ENCODE assay signal across 9 cellular contexts in genomic region chr2:102185347-102185746, GRCh38. TPM values are rescaled to one million over a fixed set of nuclear protein-coding genes. Genes with fewer than 3 reads are reported as not detected.
DNase-seq lines count a peak whose midpoint lies in the region; ATAC-seq and TF ChIP-seq lines count a peak whose summit lies in the region.
"Had no signal": no experiment of that assay in that cellular context is flagged by ENCODE, and none has a peak within 500 bp of the region (broad histone marks: within the 10 kb centered on the region; RNA-seq: fewer than 3 reads in every experiment).

No MANE protein-coding gene starts in this region.

- DNase-seq in COLO829 (ENCODE audit: low spot score) (peak; percentile 51), HT1080 (ENCODE audit: low read depth) (peak; percentile 14), choroid plexus epithelial cell (ENCODE audit: low read depth) (peak; percentile 56), nephron progenitor cell (no peak), retina (no peak)
- no peak for DNase-seq in activated CD8-positive, alpha-beta memory T cell treated with anti-CD3 and anti-CD28 coated beads, Interleukin-2, amount 10 ng/mL, durations not matched to agents 7 days and 5 days

- CTCF ChIA-PET in activated CD8-positive, alpha-beta memory T cell treated with anti-CD3 and anti-CD28 coated beads, Interleukin-2, amount 10 ng/mL, durations not matched to agents 7 days and 5 days (lab: Charles Lee), result interaction anchor here (1.2 to 1.9 kb wide), 2 partner anchors 55 to 165 kb away, joined by 4 to 5 read pairs; no protein-coding TSS in a partner anchor

- H3K4me3 ChIP-seq in choroid plexus epithelial cell (ENCODE audit: low read depth, low read length), result no peak overlapping the region

- ATAC-seq in HG02973 (IDR thresholded peaks at IDR 0.05; ENCODE audit: unreplicated experiment) (no peak), HG03108 (IDR thresholded peaks at IDR 0.05; ENCODE audit: unreplicated experiment) (no peak)
- no peak for ATAC-seq in activated CD8-positive, alpha-beta memory T cell treated with anti-CD3 and anti-CD28 coated beads, Interleukin-2, amount 10 ng/mL, durations not matched to agents 7 days and 5 days

- H3K4me1 Mint-ChIP-seq in nephron progenitor cell, result peaks cover 27% of the 10 kb centered on the region
- peaks cover 12% of the 10 kb centered on the region for H3K4me1 Mint-ChIP-seq in activated CD8-positive, alpha-beta memory T cell treated with anti-CD3 and anti-CD28 coated beads, Interleukin-2, amount 10 ng/mL, durations not matched to agents 7 days and 5 days

- TF ChIP-seq CTCF in choroid plexus epithelial cell (conservative IDR thresholded peaks at IDR 0.05; ENCODE audit: low read depth, low read length) (peak; percentile 83), nephron progenitor cell (IDR thresholded peaks at IDR 0.05) (peak; percentile 37)

- no peak overlapping the region for H3K4me3 Mint-ChIP-seq in nephron progenitor cell
- H3K4me3 Mint-ChIP-seq in activated CD8-positive, alpha-beta memory T cell treated with anti-CD3 and anti-CD28 coated beads, Interleukin-2, amount 10 ng/mL, durations not matched to agents 7 days and 5 days, result no peak overlapping the region

- H3K9me3 Mint-ChIP-seq in nephron progenitor cell, result peaks cover 16% of the 10 kb centered on the region
- H3K9me3 Mint-ChIP-seq in activated CD8-positive, alpha-beta memory T cell treated with anti-CD3 and anti-CD28 coated beads, Interleukin-2, amount 10 ng/mL, durations not matched to agents 7 days and 5 days (ENCODE audit: low read depth), result no peaks in the 10 kb centered on the region

- H3K27ac Mint-ChIP-seq in nephron progenitor cell, result no peak overlapping the region
- no peak overlapping the region for H3K27ac Mint-ChIP-seq in activated CD8-positive, alpha-beta memory T cell treated with anti-CD3 and anti-CD28 coated beads, Interleukin-2, amount 10 ng/mL, durations not matched to agents 7 days and 5 days

- H3K36me3 Mint-ChIP-seq in nephron progenitor cell (ENCODE audit: low read depth), result peaks cover 4% of the 10 kb centered on the region
- peaks cover 7% of the 10 kb centered on the region for H3K36me3 Mint-ChIP-seq in activated CD8-positive, alpha-beta memory T cell treated with anti-CD3 and anti-CD28 coated beads, Interleukin-2, amount 10 ng/mL, durations not matched to agents 7 days and 5 days

- peaks cover 45% of the 10 kb centered on the region for H3K27me3 Mint-ChIP-seq in nephron progenitor cell (ENCODE audit: low read depth, poor library complexity)
- peaks cover 39% of the 10 kb centered on the region for H3K27me3 Mint-ChIP-seq in activated CD8-positive, alpha-beta memory T cell treated with anti-CD3 and anti-CD28 coated beads, Interleukin-2, amount 10 ng/mL, durations not matched to agents 7 days and 5 days

RNA-seq across cellular contexts. Expression of gene IL1RL2, which starts 1.5 kb away (rescaled TPM):
- total RNA-seq in HT1080 (2014; rRNA removed; shearing (Covaris generic)), result not detected in 2 replicates
- polyA plus RNA-seq in HT1080 (2015; cell fraction: cytosol; rRNA removed), result not detected in 2 replicates
- not detected in 2 replicates for polyA plus RNA-seq in HT1080 (2015; cell fraction: nucleus; rRNA removed)
- total RNA-seq in activated CD8-positive, alpha-beta memory T cell treated with anti-CD3 and anti-CD28 coated beads, Interleukin-2, amount 10 ng/mL, durations not matched to agents 7 days and 5 days, result not detected
- total RNA-seq: T-helper 2 cell treated with Interferon-gamma antibody and Interleukin-4, amounts not matched to agents 100 ng/mL and 5 ng/mL, for 36 hours had no signal

RNA-seq across cellular contexts. Expression of gene IL1R1, which starts 42.8 kb away (rescaled TPM):
- total RNA-seq in HT1080 (2014; rRNA removed; shearing (Covaris generic)), result 0.40 and 0.43 TPM in 2 replicates
- polyA plus RNA-seq in HT1080 (2015; cell fraction: cytosol; rRNA removed), result 0.47 and 0.83 TPM in 2 replicates
- polyA plus RNA-seq in HT1080 (2015; cell fraction: nucleus; rRNA removed), result 0.63 and 1.2 TPM in 2 replicates
- under 1 TPM; 0.40 to 0.41 TPM for total RNA-seq in activated CD8-positive, alpha-beta memory T cell treated with anti-CD3 and anti-CD28 coated beads, Interleukin-2, amount 10 ng/mL, durations not matched to agents 7 days and 5 days

Comparison
In these comparisons a context has a peak if more than half of its experiments do, and no peak if none do; other contexts are left out.
1. DNase-seq: peak in COLO829 (single experiment), HT1080 (single experiment) and choroid plexus epithelial cell (single experiment); none in nephron progenitor cell (single experiment), retina (single experiment) and activated CD8-positive, alpha-beta memory T cell treated with anti-CD3 and anti-CD28 coated beads, Interleukin-2, amount 10 ng/mL, durations not matched to agents 7 days and 5 days (single experiment).